ENCODE assay signal across 19 cellular contexts in genomic region chr9:27394826-27395201, GRCh38.
"Had no signal": no experiment of that assay in that cellular context is flagged by ENCODE, and none has a peak within 500 bp of the region (broad histone marks: within the 10 kb centered on the region; RNA-seq: fewer than 3 reads in every experiment).

No MANE protein-coding gene starts in this region.

- H3K9me3 Mint-ChIP-seq: activated naive CD8-positive, alpha-beta T cell treated with anti-CD3 and anti-CD28 coated beads, Interleukin-2, amount 50 U/mL, for 24 hours; activated T-helper 1 cell treated with anti-CD3 and anti-CD28 coated beads, Interleukin-12 subunit alpha, Interleukin-12 subunit beta, Interleukin-2, Interleukin-4 antibody, amounts not matched to agents 30 ng/mL and 10 ng/mL and 1 ng/mL, durations not matched to agents 14 hours and 24 hours and 36 hours had no signal

- H3K4me3 Mint-ChIP-seq: activated CD8-positive, alpha-beta T cell treated with anti-CD3 and anti-CD28 coated beads, Interleukin-2, amount 10 ng/mL, durations not matched to agents 7 days and 5 days; activated naive CD8-positive, alpha-beta T cell treated with anti-CD3 and anti-CD28 coated beads, Interleukin-2, amount 50 U/mL, for 24 hours; activated T-helper 1 cell treated with anti-CD3 and anti-CD28 coated beads, Interleukin-12 subunit alpha, Interleukin-12 subunit beta, Interleukin-2, Interleukin-4 antibody, amounts not matched to agents 30 ng/mL and 10 ng/mL and 1 ng/mL, durations not matched to agents 14 hours and 24 hours and 36 hours; immature natural killer cell; stimulated activated naive B cell treated with anti-CD40 and anti-IgM and Interleukin-4, amounts not matched to agents 10 μg/mL and 1 μg/mL and 100 μg/mL, for 72 hours; type B pancreatic cell had no signal

- H2AFZ ChIP-seq: parathyroid adenoma had no signal

- H3K4me1 ChIP-seq: parathyroid adenoma, SJSA1 had no signal

- H3K9me3 ChIP-seq: ascending aorta, left lung, SJSA1 had no signal

- H3K27me3 ChIP-seq: ascending aorta, left lung, SJSA1 had no signal

- H3K27ac Mint-ChIP-seq: activated CD8-positive, alpha-beta T cell treated with anti-CD3 and anti-CD28 coated beads, Interleukin-2, amount 10 ng/mL, durations not matched to agents 7 days and 5 days; activated naive CD8-positive, alpha-beta T cell treated with anti-CD3 and anti-CD28 coated beads, Interleukin-2, amount 50 U/mL, for 24 hours; activated T-helper 1 cell treated with anti-CD3 and anti-CD28 coated beads, Interleukin-12 subunit alpha, Interleukin-12 subunit beta, Interleukin-2, Interleukin-4 antibody, amounts not matched to agents 30 ng/mL and 10 ng/mL and 1 ng/mL, durations not matched to agents 14 hours and 24 hours and 36 hours; immature natural killer cell; stimulated activated naive B cell treated with anti-CD40 and anti-IgM and Interleukin-4, amounts not matched to agents 10 μg/mL and 1 μg/mL and 100 μg/mL, for 72 hours had no signal

- H3K4me3 ChIP-seq: ascending aorta, coronary artery, left lung, SJSA1, skin epidermis had no signal

- H3K27me3 Mint-ChIP-seq: activated naive CD8-positive, alpha-beta T cell treated with anti-CD3 and anti-CD28 coated beads, Interleukin-2, amount 50 U/mL, for 24 hours; stimulated activated naive B cell treated with anti-CD40 and anti-IgM and Interleukin-4, amounts not matched to agents 10 μg/mL and 1 μg/mL and 100 μg/mL, for 72 hours had no signal

- DNase-seq: activated CD4-positive, alpha-beta T cell treated with anti-CD3 and anti-CD28 coated beads for 48 hours; activated CD8-positive, alpha-beta memory T cell treated with anti-CD3 and anti-CD28 coated beads, Interleukin-2, amount 50 U/mL, for 48 hours; activated CD8-positive, alpha-beta T cell treated with anti-CD3 and anti-CD28 coated beads, Interleukin-2, amount 10 ng/mL, durations not matched to agents 7 days and 5 days; activated naive CD4-positive, alpha-beta T cell; activated naive CD8-positive, alpha-beta T cell treated with anti-CD3 and anti-CD28 coated beads, Interleukin-2, amount 50 U/mL, for 24 hours; caudate nucleus; effector memory CD4-positive, alpha-beta T cell; immature natural killer cell; left lung; mesenchymal stem cell; stimulated activated naive B cell treated with anti-CD40 and anti-IgM and Interleukin-4, amounts not matched to agents 10 μg/mL and 1 μg/mL and 100 μg/mL, for 72 hours; T-helper 9 cell had no signal

- ATAC-seq: activated CD8-positive, alpha-beta T cell treated with anti-CD3 and anti-CD28 coated beads, Interleukin-2, amount 10 ng/mL, durations not matched to agents 7 days and 5 days; activated naive CD8-positive, alpha-beta T cell treated with anti-CD3 and anti-CD28 coated beads, Interleukin-2, amount 50 U/mL, for 24 hours; stimulated activated naive B cell treated with anti-CD40 and anti-IgM and Interleukin-4, amounts not matched to agents 10 μg/mL and 1 μg/mL and 100 μg/mL, for 72 hours had no signal

- H3K9ac ChIP-seq: parathyroid adenoma had no signal

- H3K27ac ChIP-seq: parathyroid adenoma, SJSA1 had no signal

- H3K4me1 Mint-ChIP-seq: immature natural killer cell had no signal

- H3K79me2 ChIP-seq: parathyroid adenoma had no signal

- H3K36me3 Mint-ChIP-seq: immature natural killer cell had no signal

- H3K36me3 ChIP-seq: ascending aorta, left lung, SJSA1 had no signal
